1 cellular context compared by ENCODE assay signal in the genomic region with DNA sequence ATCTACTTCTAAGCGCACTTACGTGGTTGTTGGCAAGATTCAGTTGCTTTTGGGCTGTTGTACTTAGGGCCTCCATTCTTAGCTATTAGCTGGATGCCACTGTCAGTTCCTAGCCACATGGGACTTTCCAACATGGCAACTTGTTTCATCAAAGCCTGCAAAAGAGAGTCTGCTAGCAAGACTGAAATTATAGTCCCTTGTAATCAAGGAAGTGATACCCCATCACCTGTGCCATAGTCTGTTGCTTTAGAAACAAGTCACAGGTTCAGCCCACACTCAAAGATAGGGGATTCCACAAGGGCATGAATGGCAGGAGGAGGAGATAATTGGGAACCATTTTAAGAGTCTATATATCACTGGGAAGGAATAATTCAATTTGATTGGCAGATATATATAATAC.
TF ChIP-seq lines count a peak whose summit lies in the region.

No MANE protein-coding gene starts in this region.

TF ChIP-seq in GM12878, 131 proteins besides CTCF, POLR2A, EP300 and RAD21 (continued from another document and continues in another):
- peak; percentile 93 for TF ChIP-seq RELB (IDR thresholded peaks at IDR 0.05; ENCODE audit: low read depth)
- TF ChIP-seq SMARCA5 (IDR thresholded peaks at IDR 0.05): 0 out of 2 replicates have a peak, but pooled peaks have one; percentile 7
- TF ChIP-seq, protein P1, sequence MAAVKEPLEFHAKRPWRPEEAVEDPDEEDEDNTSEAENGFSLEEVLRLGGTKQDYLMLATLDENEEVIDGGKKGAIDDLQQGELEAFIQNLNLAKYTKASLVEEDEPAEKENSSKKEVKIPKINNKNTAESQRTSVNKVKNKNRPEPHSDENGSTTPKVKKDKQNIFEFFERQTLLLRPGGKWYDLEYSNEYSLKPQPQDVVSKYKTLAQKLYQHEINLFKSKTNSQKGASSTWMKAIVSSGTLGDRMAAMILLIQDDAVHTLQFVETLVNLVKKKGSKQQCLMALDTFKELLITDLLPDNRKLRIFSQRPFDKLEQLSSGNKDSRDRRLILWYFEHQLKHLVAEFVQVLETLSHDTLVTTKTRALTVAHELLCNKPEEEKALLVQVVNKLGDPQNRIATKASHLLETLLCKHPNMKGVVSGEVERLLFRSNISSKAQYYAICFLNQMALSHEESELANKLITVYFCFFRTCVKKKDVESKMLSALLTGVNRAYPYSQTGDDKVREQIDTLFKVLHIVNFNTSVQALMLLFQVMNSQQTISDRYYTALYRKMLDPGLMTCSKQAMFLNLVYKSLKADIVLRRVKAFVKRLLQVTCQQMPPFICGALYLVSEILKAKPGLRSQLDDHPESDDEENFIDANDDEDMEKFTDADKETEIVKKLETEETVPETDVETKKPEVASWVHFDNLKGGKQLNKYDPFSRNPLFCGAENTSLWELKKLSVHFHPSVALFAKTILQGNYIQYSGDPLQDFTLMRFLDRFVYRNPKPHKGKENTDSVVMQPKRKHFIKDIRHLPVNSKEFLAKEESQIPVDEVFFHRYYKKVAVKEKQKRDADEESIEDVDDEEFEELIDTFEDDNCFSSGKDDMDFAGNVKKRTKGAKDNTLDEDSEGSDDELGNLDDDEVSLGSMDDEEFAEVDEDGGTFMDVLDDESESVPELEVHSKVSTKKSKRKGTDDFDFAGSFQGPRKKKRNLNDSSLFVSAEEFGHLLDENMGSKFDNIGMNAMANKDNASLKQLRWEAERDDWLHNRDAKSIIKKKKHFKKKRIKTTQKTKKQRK (IDR thresholded peaks at IDR 0.05; ENCODE audit: low read depth, low read length): no peak
- no peak for TF ChIP-seq NRF1 (conservative IDR thresholded peaks at IDR 0.05; ENCODE audit: low read depth, low read length)
- peak; percentile 91 for TF ChIP-seq PKNOX1 (IDR thresholded peaks at IDR 0.05)
- TF ChIP-seq ATF3 (IDR thresholded peaks at IDR 0.05; ENCODE audit: borderline replicate concordance, extremely low read depth, low read depth, low read length): no peak
- TF ChIP-seq MXI1 (IDR thresholded peaks at IDR 0.05; ENCODE audit: low read depth, low read length): no peak
- no peak for TF ChIP-seq MEF2B (IDR thresholded peaks at IDR 0.05; ENCODE audit: partially characterized antibody, poor library complexity, severe bottlenecking)
- TF ChIP-seq NFIC (IDR thresholded peaks at IDR 0.05; ENCODE audit: low read depth, low read length): peak; percentile 16; the same call in 1 of the 2 replicates
- TF ChIP-seq SMAD1 (IDR thresholded peaks at IDR 0.05; ENCODE audit: low read depth, partially characterized antibody): no peak
- TF ChIP-seq, protein P2, sequence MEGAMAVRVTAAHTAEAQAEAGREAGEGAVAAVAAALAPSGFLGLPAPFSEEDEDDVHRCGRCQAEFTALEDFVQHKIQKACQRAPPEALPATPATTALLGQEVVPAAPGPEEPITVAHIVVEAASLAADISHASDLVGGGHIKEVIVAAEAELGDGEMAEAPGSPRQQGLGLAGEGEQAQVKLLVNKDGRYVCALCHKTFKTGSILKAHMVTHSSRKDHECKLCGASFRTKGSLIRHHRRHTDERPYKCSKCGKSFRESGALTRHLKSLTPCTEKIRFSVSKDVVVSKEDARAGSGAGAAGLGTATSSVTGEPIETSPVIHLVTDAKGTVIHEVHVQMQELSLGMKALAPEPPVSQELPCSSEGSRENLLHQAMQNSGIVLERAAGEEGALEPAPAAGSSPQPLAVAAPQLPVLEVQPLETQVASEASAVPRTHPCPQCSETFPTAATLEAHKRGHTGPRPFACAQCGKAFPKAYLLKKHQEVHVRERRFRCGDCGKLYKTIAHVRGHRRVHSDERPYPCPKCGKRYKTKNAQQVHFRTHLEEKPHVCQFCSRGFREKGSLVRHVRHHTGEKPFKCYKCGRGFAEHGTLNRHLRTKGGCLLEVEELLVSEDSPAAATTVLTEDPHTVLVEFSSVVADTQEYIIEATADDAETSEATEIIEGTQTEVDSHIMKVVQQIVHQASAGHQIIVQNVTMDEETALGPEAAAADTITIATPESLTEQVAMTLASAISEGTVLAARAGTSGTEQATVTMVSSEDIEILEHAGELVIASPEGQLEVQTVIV (IDR thresholded peaks at IDR 0.05; ENCODE audit: borderline replicate concordance, partially characterized antibody): no peak
- no peak; the same call in 1 of the 2 replicates for TF ChIP-seq MLLT1 (IDR thresholded peaks at IDR 0.05)
- 0 out of 2 replicates have a peak, but pooled peaks have one; percentile 16 for TF ChIP-seq ATF7 (IDR thresholded peaks at IDR 0.05; ENCODE audit: low read depth)
- 0 out of 2 replicates have a peak, but pooled peaks have one; percentile 10 for TF ChIP-seq CREM (IDR thresholded peaks at IDR 0.05; ENCODE audit: low read depth)
- TF ChIP-seq LARP7 (IDR thresholded peaks at IDR 0.05): no peak
- no peak for TF ChIP-seq MYC (IDR thresholded peaks at IDR 0.05; ENCODE audit: insufficient read depth, insufficient read length, insufficient replicate concordance, low read length, severe bottlenecking)
- TF ChIP-seq SMC3 (IDR thresholded peaks at IDR 0.05; ENCODE audit: borderline replicate concordance, low read length): no peak
- no peak for TF ChIP-seq POU2F2 (IDR thresholded peaks at IDR 0.05; ENCODE audit: borderline replicate concordance, low read depth, low read length)
- TF ChIP-seq POLR2AphosphoS5 (IDR thresholded peaks at IDR 0.05; ENCODE audit: low read length): peak; percentile 46; the same call in 1 of the 2 replicates
- TF ChIP-seq ZNF687 (IDR thresholded peaks at IDR 0.05): peak; percentile 89; the same call in 1 of the 2 replicates
- TF ChIP-seq, protein P3, sequence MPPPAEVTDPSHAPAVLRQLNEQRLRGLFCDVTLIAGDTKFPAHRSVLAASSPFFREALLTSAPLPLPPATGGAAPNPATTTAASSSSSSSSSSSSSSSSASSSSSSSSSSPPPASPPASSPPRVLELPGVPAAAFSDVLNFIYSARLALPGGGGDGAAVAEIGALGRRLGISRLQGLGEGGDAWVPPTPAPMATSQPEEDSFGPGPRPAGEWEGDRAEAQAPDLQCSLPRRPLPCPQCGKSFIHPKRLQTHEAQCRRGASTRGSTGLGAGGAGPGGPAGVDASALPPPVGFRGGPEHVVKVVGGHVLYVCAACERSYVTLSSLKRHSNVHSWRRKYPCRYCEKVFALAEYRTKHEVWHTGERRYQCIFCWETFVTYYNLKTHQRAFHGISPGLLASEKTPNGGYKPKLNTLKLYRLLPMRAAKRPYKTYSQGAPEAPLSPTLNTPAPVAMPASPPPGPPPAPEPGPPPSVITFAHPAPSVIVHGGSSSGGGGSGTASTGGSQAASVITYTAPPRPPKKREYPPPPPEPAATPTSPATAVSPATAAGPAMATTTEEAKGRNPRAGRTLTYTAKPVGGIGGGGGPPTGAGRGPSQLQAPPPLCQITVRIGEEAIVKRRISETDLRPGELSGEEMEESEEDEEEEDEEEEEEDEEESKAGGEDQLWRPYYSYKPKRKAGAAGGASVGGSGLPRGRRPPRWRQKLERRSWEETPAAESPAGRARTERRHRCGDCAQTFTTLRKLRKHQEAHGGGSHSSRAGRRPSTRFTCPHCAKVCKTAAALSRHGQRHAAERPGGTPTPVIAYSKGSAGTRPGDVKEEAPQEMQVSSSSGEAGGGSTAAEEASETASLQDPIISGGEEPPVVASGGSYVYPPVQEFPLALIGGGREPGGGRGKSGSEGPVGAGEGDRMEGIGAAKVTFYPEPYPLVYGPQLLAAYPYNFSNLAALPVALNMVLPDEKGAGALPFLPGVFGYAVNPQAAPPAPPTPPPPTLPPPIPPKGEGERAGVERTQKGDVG (CRISPR knock-in tag; IDR thresholded peaks at IDR 0.05): no peak
- no peak for TF ChIP-seq CHD4 (IDR thresholded peaks at IDR 0.05)
- no peak for TF ChIP-seq STAT1 (conservative IDR thresholded peaks at IDR 0.05)
- no peak for TF ChIP-seq REST (IDR thresholded peaks at IDR 0.05; ENCODE audit: low read depth, low read length)
- TF ChIP-seq PBX3 (IDR thresholded peaks at IDR 0.05; ENCODE audit: insufficient replicate concordance, low read depth, low read length): no peak
- TF ChIP-seq CEBPB (IDR thresholded peaks at IDR 0.05; ENCODE audit: borderline replicate concordance in 1 of 2, low read depth in 2 of 2, low read length in 2 of 2): no peak; a peak in 1 of 4 replicates
